Comparison of ENCODE assay signal across 8 cellular contexts in genomic region chr16:30698139-30698815, GRCh38. TPM values are rescaled to one million over a fixed set of nuclear protein-coding genes. Genes with fewer than 3 reads are reported as not detected.
DNase-seq lines count a peak whose midpoint lies in the region; ATAC-seq, FAIRE-seq and TF ChIP-seq lines count a peak whose summit lies in the region.

No MANE protein-coding gene starts in this region.

- H3K36me3 ChIP-seq in bronchial epithelial cell (ENCODE audit: control insufficient read depth, insufficient read depth, low read length), result peaks cover 6% of the 10 kb centered on the region

- ATAC-seq in GM19023 (IDR thresholded peaks at IDR 0.05; ENCODE audit: unreplicated experiment), result peak; percentile 68
- ATAC-seq in HG03175 (IDR thresholded peaks at IDR 0.05; ENCODE audit: unreplicated experiment), result peak; percentile 68
- ATAC-seq in WTC11, result peak; percentile 71

- TF ChIP-seq CTCF in AG09319 (IDR thresholded peaks at IDR 0.05; ENCODE audit: low read depth, low read length) (no peak), WTC11 (IDR thresholded peaks at IDR 0.05) (no peak), bronchial epithelial cell (IDR thresholded peaks at IDR 0.05; ENCODE audit: insufficient read depth, low read length, severe bottlenecking) (no peak)

- DNase-seq in AG09319 (ENCODE audit: extremely low read depth, low read depth) (peak; percentile 94), NCI-H2227 treated with DMSO at 0.1 percent for 48 hours (lab: John Stamatoyannopoulos, UW) (peak; percentile 96), WTC11 (ENCODE audit: low spot score) (peak; percentile 99), bronchial epithelial cell (ENCODE audit: low read depth) (peak; percentile 86), inferior parietal cortex (ENCODE audit: extremely low spot score) (peak; percentile 93), smooth muscle cell of the brain vasculature (ENCODE audit: low read depth, low spot score) (peak; percentile 88)

- peak overlapping the region; percentile 100 for H3K4me3 ChIP-seq in bronchial epithelial cell (ENCODE audit: low read depth, low read length)

- no peaks in the 10 kb centered on the region for H3K9me3 Mint-ChIP-seq in WTC11

- CTCF ChIA-PET in WTC11 (lab: Charles Lee), result interaction anchor here (1.3 to 2.3 kb wide), 2 partner anchors 21 to 48 kb away, joined by 3 to 6 read pairs; partner anchors contain the start of gene PRR14

- peaks cover 19% of the 10 kb centered on the region for H3K4me1 Mint-ChIP-seq in WTC11

- H3K4me3 Mint-ChIP-seq in WTC11, result peak overlapping the region; percentile 95

- peaks cover 20% of the 10 kb centered on the region for H3K36me3 Mint-ChIP-seq in WTC11

- POLR2A ChIA-PET in WTC11 (lab: Charles Lee), result interaction anchor here (0.6 to 1.3 kb wide), 4 partner anchors 20 to 874 kb away, joined by 3 to 5 read pairs (median 4); partner anchors contain the start of gene FBRS

- H3K27me3 Mint-ChIP-seq in WTC11 (ENCODE audit: low read depth), result peaks cover 49% of the 10 kb centered on the region

- no peak for FAIRE-seq in bronchial epithelial cell (lab: Jason Lieb, UNC)

- H3K27me3 ChIP-seq in bronchial epithelial cell (ENCODE audit: control insufficient read depth, insufficient read depth, low read length), result no peaks in the 10 kb centered on the region

- peak overlapping the region; percentile 100 for H3K27ac Mint-ChIP-seq in WTC11

TF ChIP-seq in WTC11, 78 proteins besides CTCF, POLR2A, EP300 and RAD21 (continues in another document):
- TF ChIP-seq, protein P1, sequence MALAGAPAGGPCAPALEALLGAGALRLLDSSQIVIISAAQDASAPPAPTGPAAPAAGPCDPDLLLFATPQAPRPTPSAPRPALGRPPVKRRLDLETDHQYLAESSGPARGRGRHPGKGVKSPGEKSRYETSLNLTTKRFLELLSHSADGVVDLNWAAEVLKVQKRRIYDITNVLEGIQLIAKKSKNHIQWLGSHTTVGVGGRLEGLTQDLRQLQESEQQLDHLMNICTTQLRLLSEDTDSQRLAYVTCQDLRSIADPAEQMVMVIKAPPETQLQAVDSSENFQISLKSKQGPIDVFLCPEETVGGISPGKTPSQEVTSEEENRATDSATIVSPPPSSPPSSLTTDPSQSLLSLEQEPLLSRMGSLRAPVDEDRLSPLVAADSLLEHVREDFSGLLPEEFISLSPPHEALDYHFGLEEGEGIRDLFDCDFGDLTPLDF (CRISPR knock-in tag; IDR thresholded peaks at IDR 0.05), result peak; percentile 49; the same call in 1 of the 2 replicates
- no peak for TF ChIP-seq CBFB (CRISPR knock-in tag; IDR thresholded peaks at IDR 0.05; ENCODE audit: low read depth)
- TF ChIP-seq RELA (CRISPR knock-in tag; IDR thresholded peaks at IDR 0.05; ENCODE audit: borderline replicate concordance), result no peak
- no peak; the same call in 1 of the 2 replicates for TF ChIP-seq ARID4B (CRISPR knock-in tag; IDR thresholded peaks at IDR 0.05; ENCODE audit: borderline replicate concordance)
- peak; percentile 73; the same call in 1 of the 2 replicates for TF ChIP-seq CREB1 (CRISPR knock-in tag; IDR thresholded peaks at IDR 0.05)
- TF ChIP-seq IRF1 (CRISPR knock-in tag; IDR thresholded peaks at IDR 0.05), result 0 out of 2 replicates have a peak, but pooled peaks have one; percentile 21
- TF ChIP-seq ZNF281 (CRISPR knock-in tag; IDR thresholded peaks at IDR 0.05), result peak; percentile 90
- TF ChIP-seq ZNF671 (CRISPR knock-in tag; IDR thresholded peaks at IDR 0.05), result no peak
- peak; percentile 87 for TF ChIP-seq FOXK1 (CRISPR knock-in tag; IDR thresholded peaks at IDR 0.05)
- 0 out of 2 replicates have a peak, but pooled peaks have one; percentile 20 for TF ChIP-seq HMGA2 (CRISPR knock-in tag; IDR thresholded peaks at IDR 0.05)
- TF ChIP-seq CREM (CRISPR knock-in tag; IDR thresholded peaks at IDR 0.05), result peak; percentile 66; the same call in 1 of the 2 replicates

RNA-seq across cellular contexts. Expression of gene SRCAP, which starts 0.7 kb away (rescaled TPM):
- 54.9 to 58.5 TPM (median 55.8 TPM) in 3 replicates for total RNA-seq in WTC11 (2021)
- 10.0 and 13.7 TPM in 2 replicates for total RNA-seq in bronchial epithelial cell

RNA-seq across cellular contexts. Expression of gene FBRS, which starts 40.0 kb away (rescaled TPM):
- 18.9 to 23.2 TPM (median 19.9 TPM) in 3 replicates for total RNA-seq in WTC11 (2021)
- total RNA-seq in bronchial epithelial cell, result 7.9 and 13.8 TPM in 2 replicates

RNA-seq across cellular contexts. Expression of gene PRR14, which starts 47.5 kb away (rescaled TPM):
- total RNA-seq in WTC11 (2021) (21.9 to 24.3 TPM (median 22.0 TPM) in 3 replicates), bronchial epithelial cell (2.6 and 7.8 TPM in 2 replicates)

RNA-seq across cellular contexts. Expression of gene PHKG2, which starts 49.9 kb away (rescaled TPM):
- total RNA-seq in WTC11 (2021) (40.8 to 50.5 TPM (median 45.0 TPM) in 3 replicates), bronchial epithelial cell (10.6 and 14.2 TPM in 2 replicates)

Comparison
In these comparisons a context has a peak if more than half of its experiments do, and no peak if none do; other contexts are left out.
1. Peak in every context shown above with its lines: DNase-seq, ATAC-seq and H3K4me3 ChIP-seq.